13 cellular contexts compared by ENCODE assay signal in genomic region chr11:6388747-6389146, GRCh38. TPM values are rescaled to one million over a fixed set of nuclear protein-coding genes. Genes with fewer than 3 reads are reported as not detected.
DNase-seq lines count a peak whose midpoint lies in the region; ATAC-seq and TF ChIP-seq lines count a peak whose summit lies in the region.
"Had no signal": no experiment of that assay in that cellular context is flagged by ENCODE, and none has a peak within 500 bp of the region (broad histone marks: within the 10 kb centered on the region; RNA-seq: fewer than 3 reads in every experiment).

No MANE protein-coding gene starts in this region.

- H3K9me3 Mint-ChIP-seq in Calu3 (ENCODE audit: low read depth, unreplicated experiment) (no peaks in the 10 kb centered on the region), nephron (no peaks in the 10 kb centered on the region)
- no peaks in the 10 kb centered on the region for H3K9me3 Mint-ChIP-seq in central memory CD8-positive, alpha-beta T cell

- intact Hi-C loops in Calu3 (cut with micrococcal nuclease; ENCODE audit: unreplicated experiment), result no loop called here

- peak overlapping the region; percentile 89 for H3K4me3 Mint-ChIP-seq in Calu3 (ENCODE audit: low read depth, unreplicated experiment)
- peak overlapping the region; percentile 87 for H3K4me3 Mint-ChIP-seq in central memory CD8-positive, alpha-beta T cell
- peak overlapping the region; percentile 79 to 96 (median 92) for H3K4me3 Mint-ChIP-seq in nephron

- no TSS peak for BruUV-seq in Calu3 (replicated peaks; lab: Mats Ljungman, UMichigan)

- H3K27ac Mint-ChIP-seq in Calu3 (ENCODE audit: unreplicated experiment) (peak overlapping the region; percentile 84), nephron (peak overlapping the region; percentile 70 to 80 (median 76))
- H3K27ac Mint-ChIP-seq in central memory CD8-positive, alpha-beta T cell (ENCODE audit: low read depth), result peak overlapping the region; percentile 96

- CTCF ChIA-PET in Calu3 (lab: Charles Lee), result interaction anchor here (2.4 kb wide), 1 partner anchor 9 kb away, joined by 12 read pairs; no protein-coding TSS in a partner anchor

- peaks cover 22% of the 10 kb centered on the region for H3K36me3 Mint-ChIP-seq in Calu3 (ENCODE audit: insufficient read depth, unreplicated experiment)
- H3K36me3 Mint-ChIP-seq in central memory CD8-positive, alpha-beta T cell (ENCODE audit: insufficient read depth), result peaks cover 19% of the 10 kb centered on the region
- H3K36me3 Mint-ChIP-seq in nephron (ENCODE audit: low read depth), result peaks cover 7% of the 10 kb centered on the region

- no peak for ATAC-seq in central memory CD8-positive, alpha-beta T cell (replicated peaks; ENCODE audit: extremely low read depth, poor library complexity, severe bottlenecking)
- ATAC-seq in GM21786 (IDR thresholded peaks at IDR 0.05; ENCODE audit: unreplicated experiment) (no peak), GM18861 (IDR thresholded peaks at IDR 0.05; ENCODE audit: unreplicated experiment) (no peak), HG03457 (IDR thresholded peaks at IDR 0.05; ENCODE audit: unreplicated experiment) (no peak), GM21717 (IDR thresholded peaks at IDR 0.05; ENCODE audit: unreplicated experiment) (no peak)

- peak overlapping the region; percentile 81 for H3K27ac ChIP-seq in 22Rv1

- TF ChIP-seq CTCF in 22Rv1 (IDR thresholded peaks at IDR 0.05), result no peak
- no peak for TF ChIP-seq CTCF in Calu3 (IDR thresholded peaks at IDR 0.05; ENCODE audit: unreplicated experiment)
- TF ChIP-seq CTCF in nephron (IDR thresholded peaks at IDR 0.05; ENCODE audit: unreplicated experiment in 3 of 3), result no peak

- H3K27me3 Mint-ChIP-seq in Calu3 (ENCODE audit: unreplicated experiment) (no peaks in the 10 kb centered on the region), nephron (ENCODE audit: low read depth) (peaks cover 7% of the 10 kb centered on the region)
- H3K27me3 Mint-ChIP-seq in central memory CD8-positive, alpha-beta T cell, result no peaks in the 10 kb centered on the region

- DNase-seq in Calu3, result no peak
- no peak for DNase-seq in central memory CD8-positive, alpha-beta T cell (ENCODE audit: low spot score in 2 of 2)
- DNase-seq: cerebellar nuclear complex, foreskin melanocyte, NCI-H774, SW 1271 had no signal

- H3K4me1 Mint-ChIP-seq in Calu3 (ENCODE audit: low read depth, unreplicated experiment) (peaks cover 27% of the 10 kb centered on the region), nephron (peaks cover 26% of the 10 kb centered on the region)
- H3K4me1 Mint-ChIP-seq in central memory CD8-positive, alpha-beta T cell, result peaks cover 40% of the 10 kb centered on the region

RNA-seq across cellular contexts. Expression of gene SMPD1, which starts 1.5 kb away (rescaled TPM):
- 21.2 and 25.6 TPM in 2 replicates for total RNA-seq in Calu3 (2022)

RNA-seq across cellular contexts. Expression of gene APBB1, which starts 30.1 kb away (rescaled TPM):
- 2.8 and 2.9 TPM in 2 replicates for total RNA-seq in Calu3 (2022)

RNA-seq across cellular contexts. Expression of gene HPX, which starts 52.0 kb away (rescaled TPM):
- total RNA-seq in Calu3 (2022), result 0.45 and 11.0 TPM in 2 replicates
- total RNA-seq: lung microvascular endothelial cell had no signal
